9 cellular contexts compared by ENCODE assay signal in genomic region chr5:65172486-65173129, GRCh38.
DNase-seq lines count a peak whose midpoint lies in the region; ATAC-seq lines count a peak whose summit lies in the region.
"Had no signal": no experiment of that assay in that cellular context is flagged by ENCODE, and none has a peak within 500 bp of the region (broad histone marks: within the 10 kb centered on the region; RNA-seq: fewer than 3 reads in every experiment).

No MANE protein-coding gene starts in this region.

- H3K36me3 Mint-ChIP-seq in activated naive CD8-positive, alpha-beta T cell treated with anti-CD3 and anti-CD28 coated beads, Interleukin-2, amount 10 ng/mL, durations not matched to agents 7 days and 5 days, result no peaks in the 10 kb centered on the region

- ATAC-seq in GM19395 (IDR thresholded peaks at IDR 0.05; ENCODE audit: unreplicated experiment) (peak; percentile 99), HG03095 (IDR thresholded peaks at IDR 0.05; ENCODE audit: unreplicated experiment) (peak; percentile 89)
- ATAC-seq in activated naive CD8-positive, alpha-beta T cell treated with anti-CD3 and anti-CD28 coated beads, Interleukin-2, amount 10 ng/mL, durations not matched to agents 7 days and 5 days (ENCODE audit: low read depth), result peak; percentile 56

- no peak for DNase-seq in activated naive CD8-positive, alpha-beta T cell treated with anti-CD3 and anti-CD28 coated beads, Interleukin-2, amount 10 ng/mL, durations not matched to agents 7 days and 5 days
- peak; percentile 83 for DNase-seq in stimulated activated CD8-positive, alpha-beta memory T cell treated with anti-CD3 and anti-CD28 coated beads, Interleukin-4, amount 100 ng/mL, for 48 hours
- DNase-seq in ecto neural progenitor cell (ENCODE audit: low spot score) (no peak), DMS153 treated with DMSO at 0.1 percent for 48 hours (lab: John Stamatoyannopoulos, UW; ENCODE audit: unreplicated experiment) (no peak), globus pallidus (ENCODE audit: low spot score) (no peak)
- DNase-seq: heart right ventricle, NCI-H446 treated with DMSO at 0.1 percent for 48 hours had no signal

- no peaks in the 10 kb centered on the region for H3K9me3 Mint-ChIP-seq in activated naive CD8-positive, alpha-beta T cell treated with anti-CD3 and anti-CD28 coated beads, Interleukin-2, amount 10 ng/mL, durations not matched to agents 7 days and 5 days

- POLR2A ChIA-PET in activated naive CD8-positive, alpha-beta T cell treated with anti-CD3 and anti-CD28 coated beads, Interleukin-2, amount 10 ng/mL, durations not matched to agents 7 days and 5 days (lab: Charles Lee), result no interaction called here

- H3K4me1 Mint-ChIP-seq in activated naive CD8-positive, alpha-beta T cell treated with anti-CD3 and anti-CD28 coated beads, Interleukin-2, amount 10 ng/mL, durations not matched to agents 7 days and 5 days, result peaks cover 4% of the 10 kb centered on the region

- no peaks in the 10 kb centered on the region for H3K27me3 Mint-ChIP-seq in activated naive CD8-positive, alpha-beta T cell treated with anti-CD3 and anti-CD28 coated beads, Interleukin-2, amount 10 ng/mL, durations not matched to agents 7 days and 5 days

- H3K27ac Mint-ChIP-seq in activated naive CD8-positive, alpha-beta T cell treated with anti-CD3 and anti-CD28 coated beads, Interleukin-2, amount 10 ng/mL, durations not matched to agents 7 days and 5 days, result no peak overlapping the region

- H3K4me3 Mint-ChIP-seq in activated naive CD8-positive, alpha-beta T cell treated with anti-CD3 and anti-CD28 coated beads, Interleukin-2, amount 10 ng/mL, durations not matched to agents 7 days and 5 days, result no peak overlapping the region
